In genomic region chr7:20122653-20123316, GRCh38 we compare ENCODE assay signal across 2 cellular contexts.
TF ChIP-seq lines count a peak whose summit lies in the region.

No MANE protein-coding gene starts in this region.

TF ChIP-seq in GM23338, 12 proteins besides CTCF, POLR2A, EP300 and RAD21:
- peak; percentile 61 for TF ChIP-seq POLR2AphosphoS5 (IDR thresholded peaks at IDR 0.05; ENCODE audit: low read depth)
TF ChIP-seq in GM23338: peak in this region for 1; not testable (repeated sequence) for 11.

TF ChIP-seq in H1, 55 proteins besides CTCF, POLR2A, EP300 and RAD21:
- TF ChIP-seq POLR2AphosphoS5 (IDR thresholded peaks at IDR 0.05; ENCODE audit: low read depth, low read length), result peak; percentile 71
